19 cellular contexts compared by ENCODE assay signal in the genomic region with DNA sequence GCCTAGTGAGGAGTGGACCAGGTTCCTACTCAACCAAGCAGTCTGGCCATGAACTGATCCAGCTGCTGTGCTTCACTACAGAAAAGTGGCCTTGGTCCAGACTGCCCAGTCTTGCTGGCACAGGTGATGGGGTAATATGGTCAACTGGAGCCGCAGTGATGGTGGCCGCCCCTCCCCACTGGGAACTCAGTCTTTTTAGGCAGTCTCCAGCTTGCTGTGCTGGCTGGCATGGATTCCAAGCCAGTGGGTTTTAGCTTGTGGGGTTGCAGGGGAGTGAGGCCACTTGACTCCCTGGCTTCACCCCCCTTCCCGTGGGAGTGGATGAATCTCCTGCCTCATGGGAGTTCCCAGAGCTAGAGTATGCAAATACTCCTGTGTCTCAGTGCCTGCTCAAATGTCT. TPM values are rescaled to one million over a fixed set of nuclear protein-coding genes. Genes with fewer than 3 reads are reported as not detected.
DNase-seq lines count a peak whose midpoint lies in the region; ATAC-seq, FAIRE-seq and TF ChIP-seq lines count a peak whose summit lies in the region.
"Had no signal": no experiment of that assay in that cellular context is flagged by ENCODE, and none has a peak within 500 bp of the region (broad histone marks: within the 10 kb centered on the region; RNA-seq: fewer than 3 reads in every experiment).

No MANE protein-coding gene starts in this region.

- H4K8ac ChIP-seq in H1 (ENCODE audit: extremely low read depth, insufficient read depth, low read length): no peak overlapping the region
- peak overlapping the region; percentile 5 for H4K8ac ChIP-seq in mesenchymal stem cell (ENCODE audit: low read length)

- no peak overlapping the region for H3K56ac ChIP-seq in H1 (replicated peaks; ENCODE audit: insufficient read length, low read depth, low read length)

- H3K4ac ChIP-seq in H1 (replicated peaks; ENCODE audit: insufficient read length, low read depth, low read length) (no peak overlapping the region), mesenchymal stem cell (ENCODE audit: low read depth in 1 of 2, low read length in 2 of 2) (no peak overlapping the region)

- H2BK120ac ChIP-seq in H1 (replicated peaks; ENCODE audit: low read depth, low read length): no peak overlapping the region
- H2BK120ac ChIP-seq in mesenchymal stem cell (ENCODE audit: low read depth, low read length): no peak overlapping the region

- no peak overlapping the region for H2BK20ac ChIP-seq in H1 (ENCODE audit: low read length)

- H3K36me3 ChIP-seq in H1 (ENCODE audit: control insufficient read depth in 2 of 4, insufficient read depth in 4 of 4, low read length in 3 of 4) (no peaks in the 10 kb centered on the region), mesenchymal stem cell (ENCODE audit: control insufficient read depth in 1 of 2, insufficient read depth in 2 of 2, low read depth in 1 of 2, low read length in 2 of 2) (no peaks in the 10 kb centered on the region)

- 82% methylated on average over 3 of the region's 3 CpGs; no CpG with 5 or more reads in 1 of the 2 experiments for WGBS in H1 (ENCODE audit: extremely low coverage in 1 of 2, insufficient coverage in 1 of 2, insufficient read length in 1 of 2, insufficient replicate concordance in 2 of 2, low coverage in 1 of 2, low lambda C conversion rate in 2 of 2, missing lambda C conversion rate in 1 of 2), 2 experiments
- 91% methylated on average over 3 of the region's 3 CpGs for WGBS in mesenchymal stem cell

- CTCF ChIA-PET in H1 (lab: Charles Lee; ENCODE audit: partially characterized antibody): interaction anchor here (0.7 to 1.0 kb wide), 2 partner anchors 8 to 147 kb away, joined by 3 read pairs; no protein-coding TSS in a partner anchor

- no peak overlapping the region for H3K9ac ChIP-seq in H1 (replicated peaks in 1 of 4; ENCODE audit: extremely low read depth in 1 of 4, low read depth in 3 of 4, low read length in 3 of 4)
- no peak overlapping the region for H3K9ac ChIP-seq in mesenchymal stem cell (ENCODE audit: low read length)

- H3K23ac ChIP-seq in H1 (ENCODE audit: insufficient read length) (no peak overlapping the region), mesenchymal stem cell (ENCODE audit: low read length in 2 of 2) (no peak overlapping the region)

- H3K79me2 ChIP-seq in H1 (ENCODE audit: control insufficient read depth in 1 of 2, insufficient read depth in 2 of 2, low read length in 2 of 2): no peaks in the 10 kb centered on the region

- H3K14ac ChIP-seq in H1 (ENCODE audit: insufficient read length) (no peak overlapping the region), mesenchymal stem cell (ENCODE audit: low read length in 2 of 2) (no peak overlapping the region)

- ATAC-seq in GM18498 (IDR thresholded peaks at IDR 0.05; ENCODE audit: unreplicated experiment): no peak
- ATAC-seq: A549 had no signal

- H3K18ac ChIP-seq in H1 (ENCODE audit: extremely low read depth, low read length) (no peak overlapping the region), mesenchymal stem cell (ENCODE audit: low read depth in 1 of 2, low read length in 2 of 2) (no peak overlapping the region)

- H2BK15ac ChIP-seq in H1 (ENCODE audit: low read length) (no peak overlapping the region), mesenchymal stem cell (ENCODE audit: low read depth, poor library complexity, severe bottlenecking) (no peak overlapping the region)

- H3K9me3 ChIP-seq in H1 (ENCODE audit: insufficient read depth in 2 of 2, low read depth in 1 of 2, low read length in 1 of 2): no peaks in the 10 kb centered on the region
- H3K9me3 ChIP-seq in mesenchymal stem cell (ENCODE audit: control insufficient read depth, low read length): peaks cover 10% of the 10 kb centered on the region

- POLR2A ChIA-PET in H1 (lab: Charles Lee; ENCODE audit: partially characterized antibody): no interaction called here

- peak; percentile 78 to 92 for DNase-seq in NCI-H526 (lab: John Stamatoyannopoulos, UW)
- DNase-seq in H1 (ENCODE audit: low read depth in 1 of 2, low spot score in 2 of 2): no peak
- DNase-seq in mesenchymal stem cell: no peak
- no peak for DNase-seq in stimulated activated CD4-positive, alpha-beta T cell treated with anti-CD3 and anti-CD28 coated beads, Interleukin-4, amount 100 ng/mL, for 4 hours
- DNase-seq in stimulated activated CD4-positive, alpha-beta T cell treated with anti-CD3 and anti-CD28 coated beads, Interleukin-4, amount 100 ng/mL, for 1 hour: no peak
- DNase-seq: 8988T, ACHN, C1 segment of cervical spinal cord, Calu3, COR-L47, DMS53, DMS79 treated with DMSO at 0.1 percent for 48 hours, GF-D8, GOT3, H7, HCEC 1CT had no signal

- peak overlapping the region; percentile 44; the same call in 1 of the 2 replicates for H2AFZ ChIP-seq in H1 (ENCODE audit: low read length)
- H2AFZ ChIP-seq in mesenchymal stem cell (ENCODE audit: low read depth, low read length): no peak overlapping the region

- no peak for TF ChIP-seq EP300 in H1 (IDR thresholded peaks at IDR 0.05; ENCODE audit: borderline replicate concordance in 1 of 2, low read depth in 2 of 2, low read length in 2 of 2)

- no peak for FAIRE-seq in H1 (lab: Jason Lieb, UNC)
- FAIRE-seq: A549, GM12891 had no signal

- H3K4me2 ChIP-seq in H1 (ENCODE audit: insufficient read depth in 1 of 2, low read depth in 2 of 2, low read length in 2 of 2) (no peak overlapping the region), mesenchymal stem cell (ENCODE audit: low read length, poor library complexity, severe bottlenecking) (no peak overlapping the region)
- H3K4me2 ChIP-seq: A549 had no signal

- H3K27me3 ChIP-seq in H1 (replicated peaks in 1 of 4; ENCODE audit: control insufficient read depth in 3 of 4, extremely low read depth in 1 of 4, insufficient read depth in 3 of 4, low read length in 3 of 4): no peaks in the 10 kb centered on the region
- H3K27me3 ChIP-seq in mesenchymal stem cell (ENCODE audit: control insufficient read depth in 1 of 2, insufficient read depth in 1 of 2, low read length in 2 of 2): no peaks in the 10 kb centered on the region

- H3K4me3 ChIP-seq in H1 (ENCODE audit: extremely low read depth in 1 of 4, insufficient read depth in 2 of 4, low read depth in 3 of 4, low read length in 4 of 4) (no peak overlapping the region), mesenchymal stem cell (ENCODE audit: insufficient read depth in 1 of 2, low read depth in 1 of 2, low read length in 2 of 2) (no peak overlapping the region)
- H3K4me3 ChIP-seq: A549 had no signal

- H3K27ac ChIP-seq in H1 (ENCODE audit: low read depth, low read length) (no peak overlapping the region), mesenchymal stem cell (ENCODE audit: low read length, poor library complexity, severe bottlenecking) (no peak overlapping the region)
- H3K27ac ChIP-seq: A549 had no signal

- H3K79me1 ChIP-seq in H1 (ENCODE audit: low read depth, low read length) (no peaks in the 10 kb centered on the region), mesenchymal stem cell (replicated peaks; ENCODE audit: low read length, poor library complexity, severe bottlenecking) (no peaks in the 10 kb centered on the region)

- H2BK12ac ChIP-seq in H1 (ENCODE audit: low read depth, low read length) (no peak overlapping the region), mesenchymal stem cell (ENCODE audit: low read length in 2 of 2) (no peak overlapping the region)

- no peak overlapping the region for H4K5ac ChIP-seq in H1 (ENCODE audit: insufficient read length, low read depth, low read length)

- H2BK5ac ChIP-seq in H1 (ENCODE audit: low read depth, low read length) (no peak overlapping the region), mesenchymal stem cell (ENCODE audit: low read depth, low read length, poor library complexity, severe bottlenecking) (no peak overlapping the region)

- no peaks in the 10 kb centered on the region for H3K23me2 ChIP-seq in H1 (ENCODE audit: low read depth, low read length)

- no peak for TF ChIP-seq POLR2A in H1 (IDR thresholded peaks at IDR 0.05; ENCODE audit: control extremely low read depth in 1 of 2, low read depth in 2 of 2, low read length in 2 of 2)

- H2AK5ac ChIP-seq in H1 (ENCODE audit: low read depth, low read length) (no peak overlapping the region), mesenchymal stem cell (ENCODE audit: low read length, severe bottlenecking) (no peak overlapping the region)

- H3K4me1 ChIP-seq in H1 (replicated peaks in 1 of 4; ENCODE audit: control insufficient read depth in 3 of 4, insufficient read depth in 4 of 4, low read length in 3 of 4) (no peaks in the 10 kb centered on the region), mesenchymal stem cell (ENCODE audit: control insufficient read depth, insufficient read depth, low read depth, low read length) (no peaks in the 10 kb centered on the region)
- H3K4me1 ChIP-seq: A549 had no signal

- no peak for TF ChIP-seq CTCF in H1 (IDR thresholded peaks at IDR 0.05; ENCODE audit: control extremely low read depth in 1 of 3, insufficient read depth in 1 of 3, low read depth in 1 of 3, low read length in 3 of 3)

- no peak for TF ChIP-seq RAD21 in H1 (IDR thresholded peaks at IDR 0.05 in 1 of 2, conservative IDR thresholded peaks at IDR 0.05 in 1 of 2; ENCODE audit: low read depth in 2 of 2, low read length in 2 of 2)

- no peak overlapping the region for H4K91ac ChIP-seq in H1 (replicated peaks; ENCODE audit: insufficient read length, low read length)
- no peak overlapping the region for H4K91ac ChIP-seq in mesenchymal stem cell (ENCODE audit: low read length)

- no peaks in the 10 kb centered on the region for H4K20me1 ChIP-seq in H1 (replicated peaks in 1 of 2; ENCODE audit: control insufficient read depth in 1 of 2, insufficient read depth in 2 of 2, low read length in 2 of 2)

TF ChIP-seq in H1, 55 proteins besides CTCF, POLR2A, EP300 and RAD21:
- TF ChIP-seq EZH2 (IDR thresholded peaks at IDR 0.05; ENCODE audit: low read depth, low read length, severe bottlenecking) (no peak), BCL11A (IDR thresholded peaks at IDR 0.05; ENCODE audit: low read depth in 2 of 2, low read length in 2 of 2) (no peak), TBP (IDR thresholded peaks at IDR 0.05; ENCODE audit: low read depth, low read length) (no peak), MAFK (IDR thresholded peaks at IDR 0.05; ENCODE audit: low read depth, low read length) (no peak)

RNA-seq across cellular contexts. Expression of gene CDK6, which starts 52.7 kb away (rescaled TPM):
- total RNA-seq in H1 (2021; fragmentation: NEBNext Ultra II Directional; extraction: Animal tissue kit (Norgen Biotek cat#: 25700)): 18.9 and 20.8 TPM in 2 replicates
- polyA plus RNA-seq in H1 (2011; rRNA removed): 5.9 and 9.0 TPM in 2 replicates
- 8.0 TPM for polyA plus RNA-seq in H1 (2011; cell fraction: cytosol; rRNA removed)
- polyA plus RNA-seq in H1 (2011; cell fraction: nucleus; rRNA removed): 18.6 TPM
- 4.9 to 8.4 TPM (median 6.0 TPM) in 4 replicates for polyA plus RNA-seq in H1 (2012, experiment 1 of 2)
- polyA plus RNA-seq in H1 (2012, experiment 2 of 2): 0.60 TPM
- polyA plus RNA-seq in H1 (2013, experiment 1 of 2): 5.0 TPM
- polyA plus RNA-seq in H1 (2013, experiment 2 of 2): 5.0 TPM
- polyA minus RNA-seq in H1 (2011; rRNA and poly(A)+ RNA removed): 29.2 and 45.3 TPM in 2 replicates
- 36.8 TPM for polyA minus RNA-seq in H1 (2011; cell fraction: cytosol; rRNA and poly(A)+ RNA removed)
- 39.0 TPM for polyA minus RNA-seq in H1 (2011; cell fraction: nucleus; rRNA and poly(A)+ RNA removed)
- polyA plus RNA-seq in mesenchymal stem cell (2013, experiment 1 of 2): 14.4 TPM
- polyA plus RNA-seq in mesenchymal stem cell (2013, experiment 2 of 2): 14.4 TPM

Comparison
In these comparisons a context has a peak if more than half of its experiments do, and no peak if none do; other contexts are left out.
1. DNase-seq: peak in NCI-H526 (2 of 2); none in H1 (0 of 2), mesenchymal stem cell (single experiment), stimulated activated CD4-positive, alpha-beta T cell treated with anti-CD3 and anti-CD28 coated beads, Interleukin-4, amount 100 ng/mL, for 4 hours (0 of 2) and stimulated activated CD4-positive, alpha-beta T cell treated with anti-CD3 and anti-CD28 coated beads, Interleukin-4, amount 100 ng/mL, for 1 hour (single experiment).